ENCODE assay signal across 8 cellular contexts in genomic region chr20:63657937-63658748, GRCh38. TPM values are rescaled to one million over a fixed set of nuclear protein-coding genes. Genes with fewer than 3 reads are reported as not detected.
DNase-seq lines count a peak whose midpoint lies in the region; ATAC-seq and TF ChIP-seq lines count a peak whose summit lies in the region.

TSS of gene RTEL1 (plus strand) at chr20:63658312. CDS start at chr20:63659403, 1,091 bp downstream.

- H3K36me3 ChIP-seq in mammary epithelial cell (ENCODE audit: insufficient read depth, low read length) (peaks cover 3% of the 10 kb centered on the region), smooth muscle cell (ENCODE audit: low read depth) (no peaks in the 10 kb centered on the region)

- H3K9me3 ChIP-seq in mammary epithelial cell (replicated peaks; ENCODE audit: insufficient read depth, low read length) (no peaks in the 10 kb centered on the region), smooth muscle cell (replicated peaks; ENCODE audit: low read depth) (no peaks in the 10 kb centered on the region)

- 4% methylated on average over 38 of the region's 73 CpGs for WGBS in mammary epithelial cell (ENCODE audit: low coverage, missing lambda C conversion rate)
- 5% methylated on average over 73 of the region's 73 CpGs for WGBS in smooth muscle cell (ENCODE audit: low lambda C conversion rate)

- TF ChIP-seq CTCF in AG04449 (IDR thresholded peaks at IDR 0.05; ENCODE audit: insufficient read depth, low read length, missing control alignments) (no peak), WI38 (IDR thresholded peaks at IDR 0.05; ENCODE audit: low read depth, low read length) (no peak), mammary epithelial cell (conservative IDR thresholded peaks at IDR 0.05 in 1 of 2, IDR thresholded peaks at IDR 0.05 in 1 of 2; ENCODE audit: extremely low read depth in 1 of 2, insufficient read depth in 1 of 2, low read depth in 1 of 2, low read length in 2 of 2) (no peak), smooth muscle cell (IDR thresholded peaks at IDR 0.05; ENCODE audit: borderline replicate concordance, insufficient read depth, poor library complexity, severe bottlenecking) (no peak)

- H2AFZ ChIP-seq in mammary epithelial cell (ENCODE audit: low read depth, low read length), result peak within 1 kb of the TSS; percentile 97
- peak within 1 kb of the TSS; percentile 89 for H2AFZ ChIP-seq in smooth muscle cell (ENCODE audit: low read depth)

- CTCF ChIA-PET in AG04449 (lab: Yijun Ruan, JAX), result interaction anchor here (1.0 to 1.3 kb wide), 2 partner anchors 80 to 121 kb away, joined by 3 to 5 read pairs; partner anchors contain the start of gene PTK6
- CTCF ChIA-PET in mammary epithelial cell (lab: Charles Lee; ENCODE audit: low non-redundant PET), result no interaction called here

- peak within 1 kb of the TSS; percentile 88 for H3K4me3 ChIP-seq in AG04449 (ENCODE audit: low read depth, low read length)
- H3K4me3 ChIP-seq in WI38 (ENCODE audit: low read depth, low read length), result peak within 1 kb of the TSS; percentile 88
- peak within 1 kb of the TSS; percentile 75 to 92 (median 92) for H3K4me3 ChIP-seq in mammary epithelial cell (replicated peaks in 1 of 3; ENCODE audit: insufficient read depth in 1 of 3, low read depth in 2 of 3, low read length in 3 of 3)
- peak within 1 kb of the TSS; percentile 83 for H3K4me3 ChIP-seq in smooth muscle cell

- POLR2A ChIA-PET in AG04449 (lab: Yijun Ruan, JAX), result interaction anchor here (0.6 to 1.9 kb wide), 11 partner anchors 11 to 323 kb away, joined by 3 to 9 read pairs (median 4); partner anchors contain the start of genes GMEB2, PPDPF, PRPF6 and SLC2A4RG

- dilution Hi-C loops in mammary epithelial cell (cut with HindIII; ENCODE audit: low sequenced_read_pairs), result no loop called here

- no peaks in the 10 kb centered on the region for H4K20me1 ChIP-seq in mammary epithelial cell (ENCODE audit: insufficient read depth, low read length)
- no peaks in the 10 kb centered on the region for H4K20me1 ChIP-seq in smooth muscle cell (ENCODE audit: low read depth)

- intact Hi-C loops in mammary epithelial cell (cut with micrococcal nuclease), result loop anchor here (1.0 to 10.0 kb wide), 5 partner anchors 25 to 206 kb away; partner anchors contain the start of genes PTK6 and TNFRSF6B

- H3K4me1 ChIP-seq in mammary epithelial cell (ENCODE audit: insufficient read depth, low read length) (peaks cover 20% of the 10 kb centered on the region), smooth muscle cell (ENCODE audit: low read depth) (peaks cover 4% of the 10 kb centered on the region)

- H3K4me2 ChIP-seq in mammary epithelial cell (ENCODE audit: insufficient read depth, low read depth, low read length) (peak within 1 kb of the TSS; percentile 97), smooth muscle cell (peak within 1 kb of the TSS; percentile 94)

- H3K27me3 ChIP-seq in mammary epithelial cell (ENCODE audit: insufficient read depth, low read length), result no peaks in the 10 kb centered on the region
- no peaks in the 10 kb centered on the region for H3K27me3 ChIP-seq in smooth muscle cell (ENCODE audit: low read depth)

- DNase-seq in AG04449 (ENCODE audit: low read depth, low spot score) (peak; percentile 38), NCI-H2227 treated with DMSO at 0.1 percent for 48 hours (lab: John Stamatoyannopoulos, UW) (peak; percentile 97), mammary epithelial cell (peak; percentile 91), iPS-NIHi11 (ENCODE audit: low spot score) (peak; percentile 99), smooth muscle cell (lab: John Stamatoyannopoulos, UW; ENCODE audit: unreplicated experiment) (peak; percentile 94)

- ATAC-seq in GM18870 (IDR thresholded peaks at IDR 0.05; ENCODE audit: unreplicated experiment) (peak; percentile 77), HG03135 (IDR thresholded peaks at IDR 0.05; ENCODE audit: unreplicated experiment) (peak; percentile 77)

- BruUV-seq in mammary epithelial cell (replicated peaks; lab: Mats Ljungman, UMichigan), result no TSS peak

- in situ Hi-C loops in mammary epithelial cell (cut with MboI; ENCODE audit: low sequenced_read_pairs in 2 of 2), result no loop called here

- H3F3A ChIP-seq in smooth muscle cell (ENCODE audit: low read depth), result no peaks in the 10 kb centered on the region

- H3K9ac ChIP-seq in mammary epithelial cell (ENCODE audit: insufficient read depth, low read length) (peak within 1 kb of the TSS; percentile 65), smooth muscle cell (ENCODE audit: low read depth) (peak within 1 kb of the TSS; percentile 60)

- H3K79me2 ChIP-seq in mammary epithelial cell (ENCODE audit: insufficient read depth, low read length) (peaks cover 46% of the 10 kb centered on the region), smooth muscle cell (ENCODE audit: low read depth) (no peaks in the 10 kb centered on the region)

- H3K27ac ChIP-seq in mammary epithelial cell (ENCODE audit: insufficient read depth, low read depth, low read length), result peak within 1 kb of the TSS; percentile 47
- peak within 1 kb of the TSS; percentile 22 for H3K27ac ChIP-seq in smooth muscle cell (ENCODE audit: low read depth)

RNA-seq across cellular contexts. Expression of gene RTEL1, which starts in this region (rescaled TPM):
- 10 to 100 TPM in 1 of 2 donors, 1 to 10 TPM in 1; 8.0 to 32.5 TPM for total RNA-seq in mammary epithelial cell
- polyA plus RNA-seq in mammary epithelial cell, result 11.5 TPM
- polyA minus RNA-seq in mammary epithelial cell, result 87.4 TPM
- total RNA-seq in smooth muscle cell, result 14.2 and 33.0 TPM in 2 replicates
- polyA plus RNA-seq in smooth muscle cell, result 10.4 and 12.2 TPM in 2 replicates

Comparison
In these comparisons a context has a peak if more than half of its experiments do, and no peak if none do; other contexts are left out.
1. Peak in every context shown above with its lines: DNase-seq, ATAC-seq, H3K4me3 ChIP-seq and H3K27ac ChIP-seq.
2. DNase-seq: peak in every context shown above with its lines; median percentile 99 in iPS-NIHi11; 97 in NCI-H2227 treated with DMSO at 0.1 percent for 48 hours; 94 in smooth muscle cell; 91 in mammary epithelial cell; 38 in AG04449.